ENCODE assay signal across 8 cellular contexts in the genomic region with DNA sequence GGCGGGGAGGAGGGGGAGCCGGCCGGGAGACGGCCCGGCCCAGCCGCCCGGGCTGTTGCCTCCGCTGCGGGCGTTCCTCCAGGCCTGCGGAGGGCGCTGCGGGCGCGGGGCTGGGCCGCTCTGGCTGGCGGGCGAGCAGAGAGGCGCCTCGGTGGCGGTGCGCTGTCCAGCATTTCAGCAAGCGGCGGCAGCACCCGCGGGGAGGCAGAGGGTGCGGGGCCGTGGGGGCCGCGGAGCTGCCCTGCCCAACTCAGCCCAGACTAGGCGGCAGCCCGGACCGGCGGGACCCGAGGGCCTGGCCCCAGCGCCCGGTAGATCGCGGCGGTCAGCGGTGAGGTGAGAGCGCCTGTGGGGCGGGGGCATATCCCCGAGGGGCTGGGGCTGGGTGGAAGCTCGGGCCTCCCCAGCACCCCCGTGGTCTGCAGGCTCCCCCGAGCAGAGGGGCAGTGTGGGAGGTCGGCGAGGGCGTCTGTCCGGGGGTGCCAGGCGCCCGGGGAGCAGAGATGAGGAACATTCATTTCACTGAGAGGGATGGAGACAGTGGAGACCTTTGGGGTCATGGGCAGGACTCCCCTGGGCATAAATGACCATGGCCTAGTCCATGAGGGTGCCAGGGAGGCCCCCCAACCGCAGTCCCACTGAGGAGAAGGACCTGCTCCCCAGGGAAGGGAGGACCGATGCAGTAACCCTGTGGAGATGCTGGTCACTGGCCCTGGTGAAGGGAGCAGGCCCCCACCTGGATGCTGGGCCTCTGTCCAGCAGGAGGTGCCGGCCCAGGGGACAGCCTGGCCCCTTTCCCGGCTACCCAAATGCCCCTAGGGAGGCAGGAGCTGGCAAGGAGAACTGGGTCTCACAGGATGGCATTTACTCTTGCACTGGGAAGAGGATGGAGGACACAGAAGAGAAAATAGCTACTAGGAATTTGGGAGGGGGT. TPM values are rescaled to one million over a fixed set of nuclear protein-coding genes. Genes with fewer than 3 reads are reported as not detected.
DNase-seq lines count a peak whose midpoint lies in the region; ATAC-seq and TF ChIP-seq lines count a peak whose summit lies in the region.

A gene with protein sequence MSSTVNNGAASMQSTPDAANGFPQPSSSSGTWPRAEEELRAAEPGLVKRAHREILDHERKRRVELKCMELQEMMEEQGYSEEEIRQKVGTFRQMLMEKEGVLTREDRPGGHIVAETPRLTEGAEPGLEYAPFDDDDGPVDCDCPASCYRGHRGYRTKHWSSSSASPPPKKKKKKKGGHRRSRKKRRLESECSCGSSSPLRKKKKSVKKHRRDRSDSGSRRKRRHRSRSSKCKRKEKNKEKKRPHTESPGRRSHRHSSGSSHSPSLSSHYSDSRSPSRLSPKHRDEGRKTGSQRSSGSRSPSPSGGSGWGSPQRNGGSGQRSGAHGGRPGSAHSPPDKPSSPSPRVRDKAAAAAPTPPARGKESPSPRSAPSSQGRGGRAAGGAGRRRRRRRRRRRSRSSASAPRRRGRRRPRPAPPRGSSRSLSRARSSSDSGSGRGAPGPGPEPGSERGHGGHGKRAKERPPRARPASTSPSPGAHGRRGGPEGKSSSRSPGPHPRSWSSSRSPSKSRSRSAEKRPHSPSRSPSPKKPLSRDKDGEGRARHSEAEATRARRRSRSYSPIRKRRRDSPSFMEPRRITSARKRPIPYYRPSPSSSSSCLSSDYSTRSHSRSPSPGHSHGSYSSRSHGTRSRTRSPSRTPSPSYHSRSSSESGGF (plus strand): TSS at position 165 of the 934 bp plus-strand sequence. CDS start 33,171 bp downstream, outside the sequence.

- H3K9me3 Mint-ChIP-seq in CD14-positive monocyte, result peaks cover 0 to 4% (median 0%) of the 10 kb centered on the region in 7 donors

- intact Hi-C loops in CD14-positive monocyte (cut with micrococcal nuclease), result no loop called here
- intact Hi-C loops in cardiac septum (cut with DNase I), result no loop called here
- intact Hi-C loops in posterior cingulate gyrus (cut with DNase I), result no loop called here

- no peaks in the 10 kb centered on the region for H3K4me1 Mint-ChIP-seq in CD14-positive monocyte

- H3K36me3 Mint-ChIP-seq in CD14-positive monocyte, result no peaks in the 10 kb centered on the region

- DNase-seq in CD14-positive monocyte (ENCODE audit: low spot score) (peak; percentile 71), NCI-H1092 treated with DMSO at 0.1 percent for 48 hours (lab: John Stamatoyannopoulos, UW) (peak; percentile 86), SW480 (ENCODE audit: low spot score) (peak; percentile 80), cardiac septum (ENCODE audit: low spot score) (peak; percentile 84), posterior cingulate gyrus (peak; percentile 74 to 98 (median 84)), ureter (ENCODE audit: low spot score) (peak; percentile 74)
- peak; percentile 66 for DNase-seq in activated naive CD8-positive, alpha-beta T cell treated with anti-CD3 and anti-CD28 coated beads, Interleukin-2, amount 50 U/mL, for 16 hours (ENCODE audit: low read depth, low spot score)

- H3K27me3 Mint-ChIP-seq in CD14-positive monocyte (ENCODE audit: low read depth in 3 of 3), result peaks cover 24 to 32% (median 28%) of the 10 kb centered on the region in 3 donors

- H3K27ac Mint-ChIP-seq in CD14-positive monocyte, result peak within 1 kb of the TSS in 1 of 7 donors; percentile 35

- ATAC-seq in GM21576 (IDR thresholded peaks at IDR 0.05; ENCODE audit: unreplicated experiment), result peak; percentile 67

- peak; percentile 76 for TF ChIP-seq CTCF in CD14-positive monocyte (IDR thresholded peaks at IDR 0.05)

- H3K4me3 Mint-ChIP-seq in CD14-positive monocyte, result peak within 1 kb of the TSS in 1 of 2 donors; percentile 39

RNA-seq across cellular contexts. Expression of the gene that starts here (rescaled TPM):
- not detected for polyA plus RNA-seq in CD14-positive monocyte
- total RNA-seq in cardiac septum (7.6 TPM), ureter (2.3 TPM)

Comparison
In these comparisons a context has a peak if more than half of its experiments do, and no peak if none do; other contexts are left out.
1. Peak in every context shown above with its lines: DNase-seq and ATAC-seq.
2. Peak in DNase-seq in CD14-positive monocyte; RNA of the gene not detected or under 1 TPM.